8 cellular contexts compared by ENCODE assay signal in genomic region chr5:17132444-17133083, GRCh38.
DNase-seq lines count a peak whose midpoint lies in the region; ATAC-seq, FAIRE-seq and TF ChIP-seq lines count a peak whose summit lies in the region.

No MANE protein-coding gene starts in this region.

- H2AFZ ChIP-seq in GM23248 (peak overlapping the region; percentile 65), astrocyte (ENCODE audit: low read depth, low read length) (no peak overlapping the region)

- peak; percentile 52 for DNase-seq in EL
- peak; percentile 63 for DNase-seq in GM23248
- peak; percentile 89 for DNase-seq in NCI-H1417 treated with DMSO at 0.1 percent for 48 hours (lab: John Stamatoyannopoulos, UW)
- no peak for DNase-seq in astrocyte (ENCODE audit: low read depth)
- no peak for DNase-seq in left lung
- no peak for DNase-seq in stimulated activated naive CD4-positive, alpha-beta T cell treated with Interleukin-2 at 50 U/mL for 16 hours (lab: John Stamatoyannopoulos, UW)
- DNase-seq in activated T-cell treated with anti-CD3 and anti-CD28 coated beads, Interleukin-2, amount 50 U/mL, for 24 hours, result no peak

- H3K4me3 Mint-ChIP-seq in astrocyte (ENCODE audit: unreplicated experiment), result no peak overlapping the region
- no peak overlapping the region for H3K4me3 Mint-ChIP-seq in activated T-cell treated with anti-CD3 and anti-CD28 coated beads, Interleukin-2, amount 50 U/mL, for 24 hours

- peak overlapping the region; percentile 12; the same call in 1 of the 2 replicates for H3K9ac ChIP-seq in GM23248
- H3K9ac ChIP-seq in astrocyte (ENCODE audit: low read length), result no peak overlapping the region

- H3K79me2 ChIP-seq in GM23248 (ENCODE audit: insufficient read depth), result 0 out of 2 replicates have a peak, but pooled peaks cover 16% of the 10 kb centered on the region
- no peaks in the 10 kb centered on the region for H3K79me2 ChIP-seq in astrocyte (ENCODE audit: insufficient read depth, low read length)

- H3K4me2 ChIP-seq in GM23248 (ENCODE audit: unreplicated experiment) (no peak overlapping the region), astrocyte (ENCODE audit: low read length) (no peak overlapping the region)

- H4K20me1 ChIP-seq in GM23248 (ENCODE audit: insufficient read depth) (no peaks in the 10 kb centered on the region), astrocyte (ENCODE audit: insufficient read depth, low read length) (no peaks in the 10 kb centered on the region)

- peaks cover 7% of the 10 kb centered on the region; the same call in 1 of the 2 replicates for H3F3A ChIP-seq in GM23248 (ENCODE audit: insufficient read depth)

- in situ Hi-C loops in GM23248 (cut with MboI), result loop anchor here (25.0 kb wide), 1 partner anchor 195 kb away; the partner anchor contains the start of gene MYO10

- H3K27ac Mint-ChIP-seq in astrocyte (ENCODE audit: unreplicated experiment), result no peak overlapping the region
- no peak overlapping the region for H3K27ac Mint-ChIP-seq in activated T-cell treated with anti-CD3 and anti-CD28 coated beads, Interleukin-2, amount 50 U/mL, for 24 hours

- H3K36me3 ChIP-seq in GM23248 (ENCODE audit: low read depth) (no peaks in the 10 kb centered on the region), astrocyte (ENCODE audit: insufficient read depth, low read length) (no peaks in the 10 kb centered on the region), left lung (no peaks in the 10 kb centered on the region)

- no peak for FAIRE-seq in astrocyte (lab: Jason Lieb, UNC)

- no peaks in the 10 kb centered on the region for H3K9me2 ChIP-seq in GM23248 (ENCODE audit: insufficient read depth)

- H3K27me3 ChIP-seq in GM23248 (replicated peaks; ENCODE audit: insufficient read depth) (no peaks in the 10 kb centered on the region), astrocyte (ENCODE audit: insufficient read depth, low read length) (no peaks in the 10 kb centered on the region), left lung (peaks cover 0 to 5% of the 10 kb centered on the region in 2 donors)

- H3K4me1 ChIP-seq in GM23248 (ENCODE audit: insufficient read depth), result peaks cover 25% of the 10 kb centered on the region
- peaks cover 33% of the 10 kb centered on the region for H3K4me1 ChIP-seq in astrocyte (ENCODE audit: insufficient read depth, low read length)
- peaks cover 5 to 28% of the 10 kb centered on the region in 2 donors for H3K4me1 ChIP-seq in left lung

- intact Hi-C loops in left lung (cut with DNase I), result no loop called here

- peaks cover 1% of the 10 kb centered on the region for H3K27me3 Mint-ChIP-seq in astrocyte (ENCODE audit: low read depth, unreplicated experiment)
- peaks cover 26% of the 10 kb centered on the region for H3K27me3 Mint-ChIP-seq in activated T-cell treated with anti-CD3 and anti-CD28 coated beads, Interleukin-2, amount 50 U/mL, for 24 hours

- no peaks in the 10 kb centered on the region for H3K36me3 Mint-ChIP-seq in astrocyte (ENCODE audit: low read depth, unreplicated experiment)
- H3K36me3 Mint-ChIP-seq in activated T-cell treated with anti-CD3 and anti-CD28 coated beads, Interleukin-2, amount 50 U/mL, for 24 hours (ENCODE audit: low read depth), result no peaks in the 10 kb centered on the region

- no peaks in the 10 kb centered on the region for H3K9me3 Mint-ChIP-seq in astrocyte (ENCODE audit: unreplicated experiment)
- no peaks in the 10 kb centered on the region for H3K9me3 Mint-ChIP-seq in activated T-cell treated with anti-CD3 and anti-CD28 coated beads, Interleukin-2, amount 50 U/mL, for 24 hours

- no peaks in the 10 kb centered on the region for H3K9me3 ChIP-seq in GM23248 (ENCODE audit: low read depth)
- no peaks in the 10 kb centered on the region for H3K9me3 ChIP-seq in astrocyte (ENCODE audit: insufficient read depth, low read depth, low read length)
- H3K9me3 ChIP-seq in left lung, result no peaks in the 10 kb centered on the region

- ATAC-seq in left lung (peak; percentile 51), GM19023 (IDR thresholded peaks at IDR 0.05; ENCODE audit: unreplicated experiment) (no peak)

- H3K27ac ChIP-seq in GM23248 (no peak overlapping the region), astrocyte (ENCODE audit: low read depth, low read length) (no peak overlapping the region), left lung (no peak overlapping the region)

- H3K4me1 Mint-ChIP-seq in astrocyte (ENCODE audit: low read depth, unreplicated experiment), result peaks cover 15% of the 10 kb centered on the region
- H3K4me1 Mint-ChIP-seq in activated T-cell treated with anti-CD3 and anti-CD28 coated beads, Interleukin-2, amount 50 U/mL, for 24 hours (ENCODE audit: low read depth), result peaks cover 10% of the 10 kb centered on the region

- peak; percentile 79 for TF ChIP-seq CTCF in astrocyte (IDR thresholded peaks at IDR 0.05; ENCODE audit: insufficient read depth, low read depth, low read length)
- TF ChIP-seq CTCF in left lung (IDR thresholded peaks at IDR 0.05), result peak; percentile 62 to 70

- H3K4me3 ChIP-seq in GM23248 (no peak overlapping the region), astrocyte (ENCODE audit: insufficient read depth, low read depth, low read length) (no peak overlapping the region), left lung (no peak overlapping the region)

- WGBS in GM23248 (ENCODE audit: low coverage in 1 of 2, low lambda C conversion rate in 2 of 2, missing lambda C conversion rate in 2 of 2), 2 experiments, result 55 to 57% methylated on average over 4 of the region's 4 CpGs

Comparison
In these comparisons a context has a peak if more than half of its experiments do, and no peak if none do; other contexts are left out.
1. DNase-seq: peak in EL (single experiment), GM23248 (single experiment) and NCI-H1417 treated with DMSO at 0.1 percent for 48 hours (single experiment); none in astrocyte (single experiment), left lung (0 of 2), stimulated activated naive CD4-positive, alpha-beta T cell treated with Interleukin-2 at 50 U/mL for 16 hours (single experiment) and activated T-cell treated with anti-CD3 and anti-CD28 coated beads, Interleukin-2, amount 50 U/mL, for 24 hours (single experiment).